In genomic region chr5:124764992-124765611, GRCh38 we compare ENCODE assay signal across 27 cellular contexts. TPM values are rescaled to one million over a fixed set of nuclear protein-coding genes. Genes with fewer than 3 reads are reported as not detected.
DNase-seq lines count a peak whose midpoint lies in the region; ATAC-seq, FAIRE-seq and TF ChIP-seq lines count a peak whose summit lies in the region.
"Had no signal": no experiment of that assay in that cellular context is flagged by ENCODE, and none has a peak within 500 bp of the region (broad histone marks: within the 10 kb centered on the region; RNA-seq: fewer than 3 reads in every experiment).

No MANE protein-coding gene starts in this region.

- no peak overlapping the region for H3K14ac ChIP-seq in mesenchymal stem cell (ENCODE audit: low read length in 2 of 2)

- no peaks in the 10 kb centered on the region for H3K27me3 ChIP-seq in HepG2 (ENCODE audit: control insufficient read depth in 1 of 2, insufficient read depth in 2 of 2, low read length in 2 of 2)
- H3K27me3 ChIP-seq in mesenchymal stem cell (ENCODE audit: control insufficient read depth in 1 of 2, insufficient read depth in 1 of 2, low read length in 2 of 2) = no peaks in the 10 kb centered on the region
- H3K27me3 ChIP-seq: adrenal gland, ovary, upper lobe of right lung had no signal

- H3K27ac ChIP-seq in HepG2 (ENCODE audit: extremely low read length, insufficient read depth, low read length) (peak overlapping the region; percentile 23), mesenchymal stem cell (ENCODE audit: low read length, poor library complexity, severe bottlenecking) (no peak overlapping the region)
- H3K27ac ChIP-seq: adrenal gland, left ventricle myocardium inferior, ovary, upper lobe of right lung had no signal

- no peak overlapping the region for H3K23ac ChIP-seq in mesenchymal stem cell (ENCODE audit: low read length in 2 of 2)

- ATAC-seq in HepG2 = peak; percentile 81
- ATAC-seq: activated CD4-positive, CD25-positive, alpha-beta regulatory T cell treated with anti-CD3 and anti-CD28 coated beads, Interleukin-2, amount 50 U/mL, for 24 hours; activated T-cell treated with anti-CD3 and anti-CD28 coated beads, Interleukin-2, amount 50 U/mL, for 4 hours; upper lobe of right lung had no signal

- H2BK5ac ChIP-seq in mesenchymal stem cell (ENCODE audit: low read depth, low read length, poor library complexity, severe bottlenecking) = no peak overlapping the region

- FAIRE-seq in HepG2 (lab: Jason Lieb, UNC) = peak; percentile 26
- FAIRE-seq: frontal cortex had no signal

- H3K18ac ChIP-seq in mesenchymal stem cell (ENCODE audit: low read depth in 1 of 2, low read length in 2 of 2) = no peak overlapping the region

- H4K8ac ChIP-seq in mesenchymal stem cell (ENCODE audit: low read length) = no peak overlapping the region

- peak; percentile 31 for DNase-seq in DMS153 (lab: John Stamatoyannopoulos, UW)
- no peak for DNase-seq in DMS153 treated with DMSO at 0.1 percent for 48 hours (lab: John Stamatoyannopoulos, UW; ENCODE audit: unreplicated experiment)
- DNase-seq in NCI-H2081 treated with DMSO at 0.1 percent for 48 hours (lab: John Stamatoyannopoulos, UW) = peak; percentile 91
- peak; percentile 15 to 48 for DNase-seq in SHP77 (lab: John Stamatoyannopoulos, UW)
- peak; percentile 56 for DNase-seq in HepG2 (ENCODE audit: low spot score)
- DNase-seq in activated gamma-delta T cell (lab: John Stamatoyannopoulos, UW) = no peak
- no peak for DNase-seq in SW480 (ENCODE audit: low spot score)
- DNase-seq in mesenchymal stem cell = no peak
- DNase-seq: 8988T; activated CD8-positive, alpha-beta memory T cell treated with anti-CD3 and anti-CD28 coated beads for 24 hours; activated naive CD4-positive, alpha-beta T cell treated with Interleukin-2 at 50 U/mL for 16 hours; activated T-cell treated with anti-CD3 and anti-CD28 coated beads, Interleukin-2, amount 50 U/mL, for 4 hours; adrenal gland; CD4-positive, alpha-beta memory T cell; effector CD4-positive, alpha-beta T cell; H9; hippocampal formation; immature natural killer cell; Kasumi-1; left ventricle myocardium inferior; NCI-H1930; NCI-H510A; nephron progenitor cell; ovary; upper lobe of right lung had no signal

- no peaks in the 10 kb centered on the region for H3K36me3 ChIP-seq in HepG2 (replicated peaks in 1 of 2; ENCODE audit: control insufficient read depth in 1 of 2, insufficient read depth in 2 of 2, low read length in 2 of 2)
- H3K36me3 ChIP-seq in mesenchymal stem cell (ENCODE audit: control insufficient read depth in 1 of 2, insufficient read depth in 2 of 2, low read depth in 1 of 2, low read length in 2 of 2) = no peaks in the 10 kb centered on the region
- H3K36me3 ChIP-seq: adrenal gland, left ventricle myocardium inferior, ovary, upper lobe of right lung had no signal

- intact Hi-C loops in HepG2 (cut with micrococcal nuclease; ENCODE audit: unreplicated experiment) = no loop called here

- no peaks in the 10 kb centered on the region for H3K79me1 ChIP-seq in mesenchymal stem cell (replicated peaks; ENCODE audit: low read length, poor library complexity, severe bottlenecking)

- no peak overlapping the region for H2BK12ac ChIP-seq in mesenchymal stem cell (ENCODE audit: low read length in 2 of 2)

- H3K9me3 ChIP-seq in HepG2 (ENCODE audit: low read length) = no peaks in the 10 kb centered on the region
- no peaks in the 10 kb centered on the region for H3K9me3 ChIP-seq in mesenchymal stem cell (ENCODE audit: control insufficient read depth, low read length)
- H3K9me3 ChIP-seq: adrenal gland, left ventricle myocardium inferior, ovary, upper lobe of right lung had no signal

- no peaks in the 10 kb centered on the region for H3K79me2 ChIP-seq in HepG2 (ENCODE audit: insufficient read depth, low read length)

- H2AK5ac ChIP-seq in mesenchymal stem cell (ENCODE audit: low read length, severe bottlenecking) = no peak overlapping the region

- 0% methylated on average over 3 of the region's 3 CpGs for WGBS in HepG2 (ENCODE audit: low lambda C conversion rate)
- WGBS in mesenchymal stem cell = no CpG with 5 or more reads among the region's 3 CpGs

- H3K4me1 ChIP-seq in HepG2 (ENCODE audit: insufficient read depth, low read length) = peaks cover 15% of the 10 kb centered on the region
- no peaks in the 10 kb centered on the region for H3K4me1 ChIP-seq in mesenchymal stem cell (ENCODE audit: control insufficient read depth, insufficient read depth, low read depth, low read length)
- H3K4me1 ChIP-seq: left ventricle myocardium inferior, upper lobe of right lung had no signal

- TF ChIP-seq RAD21 in HepG2 (CRISPR knock-in tag; IDR thresholded peaks at IDR 0.05) = no peak

- TF ChIP-seq POLR2A in HepG2 (IDR thresholded peaks at IDR 0.05; ENCODE audit: insufficient read depth in 1 of 2, low read depth in 2 of 2, low read length in 2 of 2) = no peak

- POLR2A ChIA-PET in HepG2 (lab: Yijun Ruan, JAX) = no interaction called here

- H3K9ac ChIP-seq in HepG2 (ENCODE audit: insufficient read depth, low read depth, low read length) (no peak overlapping the region), mesenchymal stem cell (ENCODE audit: low read length) (no peak overlapping the region)

- CTCF ChIA-PET in HepG2 (lab: Yijun Ruan, JAX; ENCODE audit: low intra/inter-chr PET ratio, low total read pairs) = no interaction called here

- no peak overlapping the region for H4K91ac ChIP-seq in mesenchymal stem cell (ENCODE audit: low read length)

- no peaks in the 10 kb centered on the region for H4K20me1 ChIP-seq in HepG2 (ENCODE audit: insufficient read depth, low read length)

- no peak overlapping the region for H2BK15ac ChIP-seq in mesenchymal stem cell (ENCODE audit: low read depth, poor library complexity, severe bottlenecking)

- in situ Hi-C loops in HepG2 (cut with HindIII; ENCODE audit: extremely low pct_ligation_motif_present, low pct_unique_long_range_greater_than_20kb) = no loop called here

- peak in 1 of 2 experiments; percentile 60; a peak in 2 of 4 replicates for TF ChIP-seq EP300 in HepG2 (IDR thresholded peaks at IDR 0.05; ENCODE audit: low read depth in 2 of 2, low read length in 2 of 2)
- no peak for TF ChIP-seq EP300 in HepG2 (CRISPR knock-in tag; IDR thresholded peaks at IDR 0.05; ENCODE audit: borderline replicate concordance)

- TF ChIP-seq CTCF in HepG2 (CRISPR knock-in tag; IDR thresholded peaks at IDR 0.05) = no peak

- no TSS peak for BruUV-seq in HepG2 (replicated peaks; lab: Mats Ljungman, UMichigan)

- H2BK120ac ChIP-seq in mesenchymal stem cell (ENCODE audit: low read depth, low read length) = no peak overlapping the region

- no peak overlapping the region for H3K4ac ChIP-seq in mesenchymal stem cell (ENCODE audit: low read depth in 1 of 2, low read length in 2 of 2)

- H2AFZ ChIP-seq in HepG2 (ENCODE audit: low read length) = no peak overlapping the region
- no peak overlapping the region for H2AFZ ChIP-seq in mesenchymal stem cell (ENCODE audit: low read depth, low read length)

- no peak overlapping the region for H3K4me3 ChIP-seq in HepG2 (replicated peaks in 1 of 3; ENCODE audit: insufficient read depth in 1 of 3, low read depth in 2 of 3, low read length in 3 of 3)
- H3K4me3 ChIP-seq in mesenchymal stem cell (ENCODE audit: insufficient read depth in 1 of 2, low read depth in 1 of 2, low read length in 2 of 2) = no peak overlapping the region
- H3K4me3 ChIP-seq: adrenal gland, left ventricle myocardium inferior, ovary, upper lobe of right lung had no signal

- H3K4me2 ChIP-seq in HepG2 (ENCODE audit: low read depth, low read length) (peak overlapping the region; percentile 27; the same call in 1 of the 2 replicates), mesenchymal stem cell (ENCODE audit: low read length, poor library complexity, severe bottlenecking) (no peak overlapping the region)

TF ChIP-seq in HepG2, 621 proteins besides CTCF, POLR2A, EP300 and RAD21 (continues in another document):
- no peak for TF ChIP-seq MYC (CRISPR knock-in tag; IDR thresholded peaks at IDR 0.05; ENCODE audit: borderline replicate concordance)
- no peak for TF ChIP-seq CBX1 (IDR thresholded peaks at IDR 0.05; ENCODE audit: low read depth)
- TF ChIP-seq KLF15 (CRISPR knock-in tag; IDR thresholded peaks at IDR 0.05; ENCODE audit: borderline replicate concordance) = no peak
- TF ChIP-seq ZNF788 (CRISPR knock-in tag; IDR thresholded peaks at IDR 0.05; ENCODE audit: borderline replicate concordance) = no peak
- TF ChIP-seq NCOA2 (CRISPR knock-in tag; IDR thresholded peaks at IDR 0.05) = peak; percentile 87
- TF ChIP-seq ZKSCAN1 (IDR thresholded peaks at IDR 0.05; ENCODE audit: low read length) = peak; percentile 83
- no peak for TF ChIP-seq ARNT (IDR thresholded peaks at IDR 0.05)

RNA-seq across cellular contexts. Expression of gene ZNF608, which starts 18.7 kb away (rescaled TPM):
- 0.83 and 0.91 TPM in 2 replicates for total RNA-seq in HepG2 (2016; rRNA removed; fragmentation: Illumina TruSeq; extraction: Trizol)
- total RNA-seq in HepG2 (2016; cell fraction: cytosol; rRNA removed; fragmentation: Illumina TruSeq; extraction: Trizol; ENCODE audit: low read depth) = 1.4 and 2.0 TPM in 2 replicates
- 1.1 and 1.2 TPM in 2 replicates for total RNA-seq in HepG2 (2016; cell fraction: insoluble cytoplasmic fraction; rRNA removed; fragmentation: Illumina TruSeq; extraction: Trizol)
- 0.62 and 0.77 TPM in 2 replicates for total RNA-seq in HepG2 (2016; cell fraction: membrane; rRNA removed; fragmentation: Illumina TruSeq; extraction: Trizol)
- total RNA-seq in HepG2 (2016; cell fraction: nucleus; rRNA removed; fragmentation: Illumina TruSeq; extraction: Trizol) = 1.5 and 2.1 TPM in 2 replicates
- polyA plus RNA-seq in HepG2 (2011; rRNA removed) = 0.66 and 0.68 TPM in 2 replicates
- polyA plus RNA-seq in HepG2 (2011; cell fraction: cytosol; rRNA removed) = 0.28 and 0.31 TPM in 2 replicates
- 0.59 and 0.93 TPM in 2 replicates for polyA plus RNA-seq in HepG2 (2011; cell fraction: nucleus; rRNA removed)
- polyA plus RNA-seq in HepG2 (2012) = 1.4 and 1.5 TPM in 2 replicates
- 0.07 TPM in 2 replicates for polyA plus RNA-seq in HepG2 (2016; cell fraction: cytosol; fragmentation: Illumina TruSeq; extraction: Trizol; ENCODE audit: low read depth)
- polyA plus RNA-seq in HepG2 (2016; cell fraction: insoluble cytoplasmic fraction; fragmentation: Illumina TruSeq; extraction: Trizol; ENCODE audit: low read depth) = 0.53 and 0.63 TPM in 2 replicates
- 0.08 and 0.11 TPM in 2 replicates for polyA plus RNA-seq in HepG2 (2016; cell fraction: membrane; fragmentation: Illumina TruSeq; extraction: Trizol; ENCODE audit: low read depth)
- polyA plus RNA-seq in HepG2 (2016; cell fraction: nucleus; fragmentation: Illumina TruSeq; extraction: Trizol; ENCODE audit: insufficient read depth, low read depth) = 1.4 TPM in 2 replicates
- polyA minus RNA-seq in HepG2 (2011; rRNA and poly(A)+ RNA removed; ENCODE audit: low replicate concordance) = 2.3 TPM in 1 of 2 replicates, not detected in the other
- polyA minus RNA-seq in HepG2 (2011; cell fraction: cytosol; rRNA and poly(A)+ RNA removed) = 0.79 and 1.3 TPM in 2 replicates
- 2.1 and 2.3 TPM in 2 replicates for polyA minus RNA-seq in HepG2 (2011; cell fraction: nucleus; rRNA and poly(A)+ RNA removed)
- polyA plus RNA-seq in mesenchymal stem cell (2013, experiment 1 of 2) = 29.0 TPM
- 27.7 TPM for polyA plus RNA-seq in mesenchymal stem cell (2013, experiment 2 of 2)
- total RNA-seq: CD4-positive, alpha-beta memory T cell had no signal
- polyA plus RNA-seq: CD4-positive, alpha-beta memory T cell; immature natural killer cell had no signal

Comparison
In these comparisons a context has a peak if more than half of its experiments do, and no peak if none do; other contexts are left out.
1. DNase-seq: peak in DMS153 (single experiment), NCI-H2081 treated with DMSO at 0.1 percent for 48 hours (single experiment), SHP77 (2 of 2) and HepG2 (single experiment); none in DMS153 treated with DMSO at 0.1 percent for 48 hours (single experiment), activated gamma-delta T cell (single experiment), SW480 (single experiment) and mesenchymal stem cell (single experiment).